Comparison of ENCODE assay signal across 1 cellular context in genomic region chr5:69431424-69432303, GRCh38.
TF ChIP-seq lines count a peak whose summit lies in the region.

No MANE protein-coding gene starts in this region.

TF ChIP-seq in IMR-90, 13 proteins besides CTCF, POLR2A, EP300 and RAD21:
- TF ChIP-seq MAFK (IDR thresholded peaks at IDR 0.05; ENCODE audit: low read depth, low read length) (no peak), SMC3 (IDR thresholded peaks at IDR 0.05; ENCODE audit: low read depth, low read length) (no peak), FOS (IDR thresholded peaks at IDR 0.05; ENCODE audit: low read depth, low read length) (no peak), MXI1 (IDR thresholded peaks at IDR 0.05; ENCODE audit: borderline replicate concordance, low read depth, low read length) (no peak), CEBPB (IDR thresholded peaks at IDR 0.05; ENCODE audit: low read depth, low read length) (peak; percentile 49), CHD1 (IDR thresholded peaks at IDR 0.05; ENCODE audit: low read depth, low read length) (no peak)
TF ChIP-seq in IMR-90: peak in this region for 1.
